8 cellular contexts compared by ENCODE assay signal in the genomic region with DNA sequence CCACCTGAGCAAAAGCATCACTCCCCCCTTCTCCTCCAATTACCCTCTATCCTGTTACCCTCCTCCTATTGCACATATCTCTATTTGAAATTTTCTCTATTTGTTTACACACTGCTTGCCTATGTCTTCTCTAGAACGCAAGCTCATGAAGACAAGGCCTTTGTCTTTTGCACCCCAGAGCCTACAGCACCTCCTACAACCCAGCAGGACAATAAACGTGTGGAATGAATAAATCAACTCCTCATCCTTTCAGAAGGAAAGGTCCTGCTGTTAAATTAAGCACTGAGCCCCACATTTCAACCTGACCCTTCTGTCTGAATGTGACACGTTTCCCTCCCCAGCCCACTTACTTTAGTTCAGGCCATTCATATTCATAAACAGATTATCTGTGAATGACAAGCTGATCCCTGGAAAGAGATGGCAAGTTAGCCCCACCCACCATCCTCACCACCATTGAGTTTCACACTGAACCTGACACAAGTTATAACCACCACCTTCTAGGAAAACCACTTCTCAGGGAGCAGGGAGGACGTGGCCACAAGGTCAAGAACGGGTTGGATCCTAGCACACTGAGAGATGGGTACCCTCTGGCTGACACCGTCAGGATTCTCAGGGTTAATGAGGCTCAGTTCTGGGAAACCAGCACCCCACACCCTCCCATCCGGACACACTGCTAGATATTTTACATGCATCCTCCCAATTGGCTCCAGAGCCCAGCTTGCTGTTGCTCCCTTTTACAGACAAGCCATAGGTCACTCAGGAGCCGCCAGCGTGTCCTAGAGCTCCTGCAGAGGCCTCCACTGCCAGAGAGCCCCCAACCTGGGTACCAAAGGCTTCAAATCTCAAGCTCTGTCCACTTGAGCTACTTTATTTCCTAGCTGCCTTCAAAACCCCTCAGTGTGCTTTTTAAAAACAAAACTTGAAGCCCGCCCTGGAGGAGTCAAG. TPM values are rescaled to one million over a fixed set of nuclear protein-coding genes. Genes with fewer than 3 reads are reported as not detected.
DNase-seq lines count a peak whose midpoint lies in the region; ATAC-seq and TF ChIP-seq lines count a peak whose summit lies in the region.

No MANE protein-coding gene starts in this region.

- H3K4me3 ChIP-seq in prostate gland = peak overlapping the region; percentile 48 to 54

- TF ChIP-seq CTCF in prostate gland (IDR thresholded peaks at IDR 0.05) = no peak

- WGBS in prostate gland = 38% methylated on average over 10 of the region's 10 CpGs

- no peaks in the 10 kb centered on the region for H3K4me1 ChIP-seq in prostate gland (replicated peaks)

- ATAC-seq in activated CD4-positive, alpha-beta T cell treated with anti-CD3 and anti-CD28 coated beads for 36 hours = peak; percentile 34
- ATAC-seq in left ventricle myocardium superior = peak; percentile 24

- peaks cover 26% of the 10 kb centered on the region for H3K4me1 Mint-ChIP-seq in activated CD4-positive, alpha-beta T cell treated with anti-CD3 and anti-CD28 coated beads for 36 hours
- peaks cover 26% of the 10 kb centered on the region for H3K4me1 Mint-ChIP-seq in activated naive CD8-positive, alpha-beta T cell treated with anti-CD3 and anti-CD28 coated beads for 36 hours

- CTCF ChIA-PET in activated CD4-positive, alpha-beta T cell treated with anti-CD3 and anti-CD28 coated beads for 36 hours (lab: Charles Lee) = interaction anchor here (0.6 to 1.3 kb wide), 3 partner anchors 11 to 129 kb away, joined by 3 read pairs; no protein-coding TSS in a partner anchor

- peak; percentile 42 for DNase-seq in activated CD4-positive, alpha-beta T cell treated with anti-CD3 and anti-CD28 coated beads for 36 hours
- DNase-seq in activated CD4-positive, alpha-beta T cell treated with anti-CD3 and anti-CD28 coated beads for 4 hours = no peak
- DNase-seq in activated naive CD8-positive, alpha-beta T cell treated with anti-CD3 and anti-CD28 coated beads for 36 hours = peak; percentile 15
- DNase-seq in left ventricle myocardium superior (peak; percentile 43), prostate gland (ENCODE audit: low spot score) (no peak)
- no peak for DNase-seq in activated effector memory CD4-positive, alpha-beta T cell treated with anti-CD3 and anti-CD28 coated beads, Interleukin-2, amount 50 U/mL, for 16 hours
- no peak for DNase-seq in stimulated activated naive CD4-positive, alpha-beta T cell treated with Interleukin-2 at 50 U/mL for 16 hours (lab: John Stamatoyannopoulos, UW)

- no peaks in the 10 kb centered on the region for H3K9me3 ChIP-seq in KOPT-K1 (ENCODE audit: insufficient read depth, low read length, poor library complexity, severe bottlenecking)
- H3K9me3 ChIP-seq in prostate gland = no peaks in the 10 kb centered on the region

- H3K27ac ChIP-seq in KOPT-K1 (ENCODE audit: low read depth, low read length, poor library complexity, severe bottlenecking) = peak overlapping the region; percentile 90
- H3K27ac ChIP-seq in prostate gland = peak overlapping the region; percentile 69 to 70

- H3K27ac Mint-ChIP-seq in activated CD4-positive, alpha-beta T cell treated with anti-CD3 and anti-CD28 coated beads for 36 hours = no peak overlapping the region
- H3K27ac Mint-ChIP-seq in activated naive CD8-positive, alpha-beta T cell treated with anti-CD3 and anti-CD28 coated beads for 36 hours = peak overlapping the region; percentile 76

- POLR2A ChIA-PET in activated CD4-positive, alpha-beta T cell treated with anti-CD3 and anti-CD28 coated beads for 36 hours (lab: Charles Lee) = no interaction called here

- H3K27me3 Mint-ChIP-seq in activated CD4-positive, alpha-beta T cell treated with anti-CD3 and anti-CD28 coated beads for 36 hours = peaks cover 4% of the 10 kb centered on the region
- no peaks in the 10 kb centered on the region for H3K27me3 Mint-ChIP-seq in activated naive CD8-positive, alpha-beta T cell treated with anti-CD3 and anti-CD28 coated beads for 36 hours

- H3K27me3 ChIP-seq in prostate gland (replicated peaks; ENCODE audit: insufficient read depth) = no peaks in the 10 kb centered on the region

- no peak for TF ChIP-seq POLR2A in prostate gland (IDR thresholded peaks at IDR 0.05)

- H3K9me3 Mint-ChIP-seq in activated CD4-positive, alpha-beta T cell treated with anti-CD3 and anti-CD28 coated beads for 36 hours (ENCODE audit: low read depth) = no peaks in the 10 kb centered on the region
- no peaks in the 10 kb centered on the region for H3K9me3 Mint-ChIP-seq in activated naive CD8-positive, alpha-beta T cell treated with anti-CD3 and anti-CD28 coated beads for 36 hours

- H3K4me3 Mint-ChIP-seq in activated CD4-positive, alpha-beta T cell treated with anti-CD3 and anti-CD28 coated beads for 36 hours = peak overlapping the region; percentile 56
- H3K4me3 Mint-ChIP-seq in activated naive CD8-positive, alpha-beta T cell treated with anti-CD3 and anti-CD28 coated beads for 36 hours = peak overlapping the region; percentile 76

- no peaks in the 10 kb centered on the region for H3K36me3 Mint-ChIP-seq in activated CD4-positive, alpha-beta T cell treated with anti-CD3 and anti-CD28 coated beads for 36 hours (ENCODE audit: low read depth)
- H3K36me3 Mint-ChIP-seq in activated naive CD8-positive, alpha-beta T cell treated with anti-CD3 and anti-CD28 coated beads for 36 hours = no peaks in the 10 kb centered on the region

- intact Hi-C loops in activated CD4-positive, alpha-beta T cell treated with anti-CD3 and anti-CD28 coated beads for 36 hours (cut with DNase I, micrococcal nuclease) = loop anchor here (2.0 to 5.0 kb wide), 5 partner anchors 31 to 309 kb away; partner anchors contain the start of genes ARHGAP21 (in 1 of the 2), ENKUR (in 1 of the 2) and THNSL1 (in 1 of the 2)
- intact Hi-C loops in left ventricle myocardium superior (cut with micrococcal nuclease) = no loop called here
- intact Hi-C loops in prostate gland (cut with DNase I) = loop anchor here (5.0 kb wide), 2 partner anchors 66 to 229 kb away; partner anchors contain the start of genes ARHGAP21, ENKUR and THNSL1

- H3K36me3 ChIP-seq in KOPT-K1 (ENCODE audit: insufficient read depth, low read length) = no peaks in the 10 kb centered on the region
- H3K36me3 ChIP-seq in prostate gland = no peaks in the 10 kb centered on the region

RNA-seq across cellular contexts. Expression of gene PRTFDC1, which starts 0.9 kb away (rescaled TPM):
- total RNA-seq in activated CD4-positive, alpha-beta T cell treated with anti-CD3 and anti-CD28 coated beads for 36 hours = under 1 TPM; 0.32 to 0.71 TPM
- 1 to 10 TPM; 2.8 to 3.6 TPM for total RNA-seq in activated naive CD8-positive, alpha-beta T cell treated with anti-CD3 and anti-CD28 coated beads for 36 hours
- total RNA-seq in left ventricle myocardium superior = 9.1 TPM
- 1 to 10 TPM in 1 of 2 donors, under 1 TPM in 1; 0.80 to 2.0 TPM for total RNA-seq in prostate gland

Comparison
In these comparisons a context has a peak if more than half of its experiments do, and no peak if none do; other contexts are left out.
1. DNase-seq: peak in activated CD4-positive, alpha-beta T cell treated with anti-CD3 and anti-CD28 coated beads for 36 hours (single experiment), activated naive CD8-positive, alpha-beta T cell treated with anti-CD3 and anti-CD28 coated beads for 36 hours (single experiment) and left ventricle myocardium superior (single experiment); none in activated CD4-positive, alpha-beta T cell treated with anti-CD3 and anti-CD28 coated beads for 4 hours (0 of 2), prostate gland (single experiment), activated effector memory CD4-positive, alpha-beta T cell treated with anti-CD3 and anti-CD28 coated beads, Interleukin-2, amount 50 U/mL, for 16 hours (single experiment) and stimulated activated naive CD4-positive, alpha-beta T cell treated with Interleukin-2 at 50 U/mL for 16 hours (single experiment).